ENCODE assay signal across 1 cellular context in the genomic region with DNA sequence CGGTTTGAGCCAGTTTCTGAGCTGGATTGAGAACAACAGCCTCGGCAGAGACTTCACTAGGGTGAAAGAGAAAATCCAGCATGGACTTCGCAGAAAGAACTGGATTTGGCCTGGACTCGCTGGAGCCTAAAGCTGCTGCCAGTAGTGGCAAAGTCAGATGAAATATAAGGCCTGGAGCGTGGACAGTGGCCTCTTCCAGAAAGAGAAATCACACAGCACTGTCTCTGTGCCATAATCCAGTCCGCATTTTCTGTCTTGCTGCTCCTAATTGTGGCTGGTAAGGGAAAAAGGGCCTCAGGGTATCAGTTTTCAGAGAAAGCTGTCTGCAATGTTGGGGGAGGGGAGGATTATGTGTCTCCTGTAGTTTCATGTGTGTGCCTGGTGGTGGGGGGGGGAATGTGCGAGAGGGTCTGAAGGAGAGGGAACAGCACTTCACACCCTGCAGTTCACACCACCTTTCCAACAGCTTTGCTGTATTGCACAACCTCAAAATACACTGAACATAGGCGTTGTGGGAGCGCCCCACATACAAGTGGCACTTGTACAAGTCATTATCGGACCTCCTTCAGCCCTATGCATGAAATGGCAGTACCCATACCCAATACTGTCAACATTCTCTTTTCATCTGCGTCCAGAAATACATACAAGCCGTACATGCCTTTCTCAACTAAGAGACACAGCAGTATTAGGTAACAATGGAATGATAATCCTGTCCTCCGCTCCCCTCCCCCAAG.
TF ChIP-seq lines count a peak whose summit lies in the region.

No MANE protein-coding gene starts in this region.

TF ChIP-seq in K562, 482 proteins besides CTCF, POLR2A, EP300 and RAD21 (continued from another document and continues in another):
- peak; percentile 23 for TF ChIP-seq CHD2 (IDR thresholded peaks at IDR 0.05; ENCODE audit: low read depth, low read length)
- TF ChIP-seq CBX2 (IDR thresholded peaks at IDR 0.05; ENCODE audit: insufficient read depth, low read length, poor library complexity, severe bottlenecking) = no peak
- TF ChIP-seq ZNF668 (CRISPR knock-in tag; IDR thresholded peaks at IDR 0.05) = no peak
- no peak for TF ChIP-seq THAP12 (CRISPR knock-in tag; IDR thresholded peaks at IDR 0.05)
- TF ChIP-seq HDAC1 (IDR thresholded peaks at IDR 0.05) = peak in 1 of 2 experiments; percentile 57; a peak in 1 of 4 replicates
- TF ChIP-seq, protein P1, sequence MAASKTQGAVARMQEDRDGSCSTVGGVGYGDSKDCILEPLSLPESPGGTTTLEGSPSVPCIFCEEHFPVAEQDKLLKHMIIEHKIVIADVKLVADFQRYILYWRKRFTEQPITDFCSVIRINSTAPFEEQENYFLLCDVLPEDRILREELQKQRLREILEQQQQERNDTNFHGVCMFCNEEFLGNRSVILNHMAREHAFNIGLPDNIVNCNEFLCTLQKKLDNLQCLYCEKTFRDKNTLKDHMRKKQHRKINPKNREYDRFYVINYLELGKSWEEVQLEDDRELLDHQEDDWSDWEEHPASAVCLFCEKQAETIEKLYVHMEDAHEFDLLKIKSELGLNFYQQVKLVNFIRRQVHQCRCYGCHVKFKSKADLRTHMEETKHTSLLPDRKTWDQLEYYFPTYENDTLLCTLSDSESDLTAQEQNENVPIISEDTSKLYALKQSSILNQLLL (CRISPR knock-in tag; IDR thresholded peaks at IDR 0.05; ENCODE audit: borderline replicate concordance) = no peak
- TF ChIP-seq ZKSCAN3 (CRISPR knock-in tag; IDR thresholded peaks at IDR 0.05) = no peak
- 0 out of 2 replicates have a peak, but pooled peaks have one; percentile 17 for TF ChIP-seq ATF4 (CRISPR knock-in tag; IDR thresholded peaks at IDR 0.05)
- TF ChIP-seq SMARCB1 (IDR thresholded peaks at IDR 0.05; ENCODE audit: insufficient read length, low read depth) = no peak
- no peak for TF ChIP-seq ZNF449 (CRISPR knock-in tag; IDR thresholded peaks at IDR 0.05)
- no peak for TF ChIP-seq ATF1 (CRISPR knock-in tag; IDR thresholded peaks at IDR 0.05)
- TF ChIP-seq ATF1 (tag; IDR thresholded peaks at IDR 0.05) = peak; percentile 74
- TF ChIP-seq ESRRB (CRISPR knock-in tag; IDR thresholded peaks at IDR 0.05; ENCODE audit: borderline replicate concordance) = no peak
- TF ChIP-seq DPF2 (IDR thresholded peaks at IDR 0.05) = peak; percentile 64
- no peak for TF ChIP-seq PREB (CRISPR knock-in tag; IDR thresholded peaks at IDR 0.05)
- no peak; the same call in 1 of the 2 replicates for TF ChIP-seq ETV1 (tag; conservative IDR thresholded peaks at IDR 0.05; ENCODE audit: low read depth)
- no peak for TF ChIP-seq PRPF4 (IDR thresholded peaks at IDR 0.05; ENCODE audit: insufficient read depth, low read depth, low read length, poor library complexity, severe bottlenecking)
- TF ChIP-seq ZNF140 (CRISPR knock-in tag; IDR thresholded peaks at IDR 0.05) = no peak
- TF ChIP-seq FOSL1 (tag; conservative IDR thresholded peaks at IDR 0.05) = peak; percentile 40; the same call in 1 of the 2 replicates
- TF ChIP-seq, protein P2, sequence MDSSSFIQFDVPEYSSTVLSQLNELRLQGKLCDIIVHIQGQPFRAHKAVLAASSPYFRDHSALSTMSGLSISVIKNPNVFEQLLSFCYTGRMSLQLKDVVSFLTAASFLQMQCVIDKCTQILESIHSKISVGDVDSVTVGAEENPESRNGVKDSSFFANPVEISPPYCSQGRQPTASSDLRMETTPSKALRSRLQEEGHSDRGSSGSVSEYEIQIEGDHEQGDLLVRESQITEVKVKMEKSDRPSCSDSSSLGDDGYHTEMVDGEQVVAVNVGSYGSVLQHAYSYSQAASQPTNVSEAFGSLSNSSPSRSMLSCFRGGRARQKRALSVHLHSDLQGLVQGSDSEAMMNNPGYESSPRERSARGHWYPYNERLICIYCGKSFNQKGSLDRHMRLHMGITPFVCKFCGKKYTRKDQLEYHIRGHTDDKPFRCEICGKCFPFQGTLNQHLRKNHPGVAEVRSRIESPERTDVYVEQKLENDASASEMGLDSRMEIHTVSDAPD (CRISPR knock-in tag; IDR thresholded peaks at IDR 0.05) = no peak
- TF ChIP-seq LEF1 (IDR thresholded peaks at IDR 0.05) = peak; percentile 97
- no peak for TF ChIP-seq ZNF785 (CRISPR knock-in tag; IDR thresholded peaks at IDR 0.05)
- no peak for TF ChIP-seq SMAD2 (IDR thresholded peaks at IDR 0.05; ENCODE audit: low read depth, low read length)
- TF ChIP-seq SMARCE1 (IDR thresholded peaks at IDR 0.05) = peak; percentile 45; the same call in 1 of the 2 replicates
- TF ChIP-seq RBM25 (IDR thresholded peaks at IDR 0.05; ENCODE audit: low read depth, low read length, severe bottlenecking) = peak; percentile 85
- no peak for TF ChIP-seq CCAR2 (IDR thresholded peaks at IDR 0.05; ENCODE audit: low read depth, low read length)
- TF ChIP-seq CEBPZ (IDR thresholded peaks at IDR 0.05; ENCODE audit: borderline replicate concordance, low read depth, low read length) = no peak
- TF ChIP-seq EZH2 (IDR thresholded peaks at IDR 0.05; ENCODE audit: borderline replicate concordance, low read depth, low read length) = no peak
- TF ChIP-seq, protein P3, sequence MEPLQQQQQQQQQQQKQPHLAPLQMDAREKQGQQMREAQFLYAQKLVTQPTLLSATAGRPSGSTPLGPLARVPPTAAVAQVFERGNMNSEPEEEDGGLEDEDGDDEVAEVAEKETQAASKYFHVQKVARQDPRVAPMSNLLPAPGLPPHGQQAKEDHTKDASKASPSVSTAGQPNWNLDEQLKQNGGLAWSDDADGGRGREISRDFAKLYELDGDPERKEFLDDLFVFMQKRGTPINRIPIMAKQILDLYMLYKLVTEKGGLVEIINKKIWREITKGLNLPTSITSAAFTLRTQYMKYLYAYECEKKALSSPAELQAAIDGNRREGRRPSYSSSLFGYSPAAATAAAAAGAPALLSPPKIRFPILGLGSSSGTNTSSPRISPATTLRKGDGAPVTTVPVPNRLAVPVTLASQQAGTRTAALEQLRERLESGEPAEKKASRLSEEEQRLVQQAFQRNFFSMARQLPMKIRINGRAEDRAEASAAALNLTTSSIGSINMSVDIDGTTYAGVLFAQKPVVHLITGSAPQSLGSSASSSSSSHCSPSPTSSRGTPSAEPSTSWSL (CRISPR knock-in tag; IDR thresholded peaks at IDR 0.05; ENCODE audit: borderline replicate concordance) = no peak
- TF ChIP-seq, protein P4, sequence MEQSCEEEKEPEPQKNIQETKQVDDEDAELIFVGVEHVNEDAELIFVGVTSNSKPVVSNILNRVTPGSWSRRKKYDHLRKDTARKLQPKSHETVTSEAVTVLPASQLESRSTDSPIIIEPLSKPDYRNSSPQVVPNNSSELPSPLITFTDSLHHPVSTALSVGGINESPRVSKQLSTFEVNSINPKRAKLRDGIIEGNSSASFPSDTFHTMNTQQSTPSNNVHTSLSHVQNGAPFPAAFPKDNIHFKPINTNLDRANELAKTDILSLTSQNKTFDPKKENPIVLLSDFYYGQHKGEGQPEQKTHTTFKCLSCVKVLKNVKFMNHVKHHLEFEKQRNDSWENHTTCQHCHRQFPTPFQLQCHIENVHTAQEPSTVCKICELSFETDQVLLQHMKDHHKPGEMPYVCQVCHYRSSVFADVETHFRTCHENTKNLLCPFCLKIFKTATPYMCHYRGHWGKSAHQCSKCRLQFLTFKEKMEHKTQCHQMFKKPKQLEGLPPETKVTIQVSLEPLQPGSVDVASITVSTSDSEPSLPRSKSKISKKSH (CRISPR knock-in tag; IDR thresholded peaks at IDR 0.05) = no peak
- no peak for TF ChIP-seq CREB1 (IDR thresholded peaks at IDR 0.05)
- no peak for TF ChIP-seq CREB1 (CRISPR knock-in tag; IDR thresholded peaks at IDR 0.05)
- TF ChIP-seq KLF1 (tag; IDR thresholded peaks at IDR 0.05) = no peak
- TF ChIP-seq ZNF124 (CRISPR knock-in tag; IDR thresholded peaks at IDR 0.05) = no peak
- TF ChIP-seq TEAD2 (tag; IDR thresholded peaks at IDR 0.05) = peak; percentile 4; the same call in 1 of the 2 replicates
- 0 out of 2 replicates have a peak, but pooled peaks have one; percentile 22 for TF ChIP-seq PHF21A (IDR thresholded peaks at IDR 0.05; ENCODE audit: borderline replicate concordance, low read depth)
- no peak for TF ChIP-seq RBM39 (optimal IDR thresholded peaks at IDR 0.05; ENCODE audit: low read depth, low read length)
- TF ChIP-seq TAF7 (tag; IDR thresholded peaks at IDR 0.05) = no peak
- TF ChIP-seq ZNF24 (IDR thresholded peaks at IDR 0.05) = peak; percentile 61; the same call in 1 of the 2 replicates
- TF ChIP-seq BHLHE40 (IDR thresholded peaks at IDR 0.05; ENCODE audit: low read length) = no peak
- TF ChIP-seq SPI1 (IDR thresholded peaks at IDR 0.05; ENCODE audit: borderline replicate concordance, low read depth, low read length) = no peak
- no peak for TF ChIP-seq CBFA2T2 (conservative IDR thresholded peaks at IDR 0.05)
- no peak for TF ChIP-seq SETDB1 (IDR thresholded peaks at IDR 0.05; ENCODE audit: low read length)
- TF ChIP-seq ZNF12 (CRISPR knock-in tag; IDR thresholded peaks at IDR 0.05) = no peak
- TF ChIP-seq, protein P5, sequence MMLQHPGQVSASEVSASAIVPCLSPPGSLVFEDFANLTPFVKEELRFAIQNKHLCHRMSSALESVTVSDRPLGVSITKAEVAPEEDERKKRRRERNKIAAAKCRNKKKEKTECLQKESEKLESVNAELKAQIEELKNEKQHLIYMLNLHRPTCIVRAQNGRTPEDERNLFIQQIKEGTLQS (IDR thresholded peaks at IDR 0.05) = 0 out of 2 replicates have a peak, but pooled peaks have one; percentile 33
- TF ChIP-seq, protein P5 (CRISPR knock-in tag; conservative IDR thresholded peaks at IDR 0.05) = no peak
- peak; percentile 60; the same call in 1 of the 2 replicates for TF ChIP-seq ESRRA (IDR thresholded peaks at IDR 0.05; ENCODE audit: borderline replicate concordance, low read depth)
- no peak for TF ChIP-seq ZNF121 (CRISPR knock-in tag; conservative IDR thresholded peaks at IDR 0.05)
- TF ChIP-seq MBD2 (IDR thresholded peaks at IDR 0.05; ENCODE audit: borderline replicate concordance, low read depth) = no peak; the same call in 1 of the 2 replicates
- TF ChIP-seq EP400 (IDR thresholded peaks at IDR 0.05) = peak; percentile 87
- TF ChIP-seq RFX1 (IDR thresholded peaks at IDR 0.05) = no peak
